ENCODE assay signal across 8 cellular contexts in the genomic region with DNA sequence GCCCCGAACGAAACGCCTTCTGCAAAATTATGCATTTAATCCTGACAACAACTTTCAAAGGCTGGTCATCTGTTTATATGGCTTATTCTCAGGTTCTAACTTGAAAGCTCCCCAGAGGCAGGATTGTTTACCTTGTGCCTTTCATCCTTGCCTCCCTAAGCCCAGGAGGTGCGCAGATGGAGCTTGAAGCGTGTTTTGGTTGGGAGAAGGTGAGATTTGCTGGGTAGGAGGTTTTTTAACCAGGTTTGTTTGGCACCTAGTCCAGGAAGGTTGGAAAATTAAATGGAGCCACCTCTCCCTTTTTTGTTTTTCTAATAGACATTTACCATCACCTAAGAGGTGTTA. TPM values are rescaled to one million over a fixed set of nuclear protein-coding genes. Genes with fewer than 3 reads are reported as not detected.
DNase-seq lines count a peak whose midpoint lies in the region; ATAC-seq and TF ChIP-seq lines count a peak whose summit lies in the region.

No MANE protein-coding gene starts in this region.

- POLR2A ChIA-PET in activated CD4-positive, alpha-beta T cell treated with anti-CD3 and anti-CD28 coated beads, Interleukin-2, amount 10 ng/mL, durations not matched to agents 7 days and 5 days (lab: Charles Lee), result no interaction called here

- no peak for TF ChIP-seq CTCF in kidney epithelial cell (IDR thresholded peaks at IDR 0.05; ENCODE audit: insufficient read depth, low read length, poor library complexity, severe bottlenecking)
- no peak for TF ChIP-seq CTCF in thyroid gland (IDR thresholded peaks at IDR 0.05)
- no peak for TF ChIP-seq CTCF in GM10266 (IDR thresholded peaks at IDR 0.05; ENCODE audit: control insufficient read depth, insufficient read depth, low read depth, missing control alignments)

- no peaks in the 10 kb centered on the region for H3K27me3 Mint-ChIP-seq in activated CD4-positive, alpha-beta T cell treated with anti-CD3 and anti-CD28 coated beads, Interleukin-2, amount 10 ng/mL, durations not matched to agents 7 days and 5 days

- H3K9me3 Mint-ChIP-seq in activated CD4-positive, alpha-beta T cell treated with anti-CD3 and anti-CD28 coated beads, Interleukin-2, amount 10 ng/mL, durations not matched to agents 7 days and 5 days, result no peaks in the 10 kb centered on the region
- H3K9me3 Mint-ChIP-seq in activated naive CD4-positive, alpha-beta T cell treated with anti-CD3 and anti-CD28 coated beads, Interleukin-2, amount 50 U/mL, for 72 hours, result no peaks in the 10 kb centered on the region

- peaks cover 44% of the 10 kb centered on the region for H3K4me1 Mint-ChIP-seq in activated CD4-positive, alpha-beta T cell treated with anti-CD3 and anti-CD28 coated beads, Interleukin-2, amount 10 ng/mL, durations not matched to agents 7 days and 5 days

- H3K4me3 ChIP-seq in kidney epithelial cell (ENCODE audit: low read depth, low read length) (peak overlapping the region; percentile 65), thyroid gland (replicated peaks in 1 of 3) (peak overlapping the region; percentile 52 to 76 (median 68))

- no peak for DNase-seq in activated CD4-positive, alpha-beta T cell treated with anti-CD3 and anti-CD28 coated beads, Interleukin-2, amount 10 ng/mL, durations not matched to agents 7 days and 5 days
- DNase-seq in activated CD4-positive, alpha-beta T cell treated with anti-CD3 and anti-CD28 coated beads, Interleukin-2, amount 50 U/mL, for 48 hours, result no peak
- DNase-seq in activated naive CD4-positive, alpha-beta T cell treated with anti-CD3 and anti-CD28 coated beads, Interleukin-2, amount 50 U/mL, for 72 hours (ENCODE audit: low spot score in 2 of 2), result no peak
- DNase-seq in kidney epithelial cell (ENCODE audit: low read depth), result no peak
- no peak for DNase-seq in thyroid gland
- DNase-seq in GM10266 (ENCODE audit: extremely low spot score), result no peak
- DNase-seq in GOT3 (lab: John Stamatoyannopoulos, UW), result no peak

- H3K27ac ChIP-seq in thyroid gland, result peak overlapping the region in 2 of 3 donors; percentile 59 to 69

- H3K9me3 ChIP-seq in thyroid gland, result no peaks in the 10 kb centered on the region

- intact Hi-C loops in thyroid gland (cut with DNase I), result loop anchor here (10.0 kb wide), 1 partner anchor 240 kb away; no protein-coding TSS in a partner anchor

- TF ChIP-seq POLR2A in thyroid gland (IDR thresholded peaks at IDR 0.05), result no peak

- H3K27ac Mint-ChIP-seq in activated CD4-positive, alpha-beta T cell treated with anti-CD3 and anti-CD28 coated beads, Interleukin-2, amount 10 ng/mL, durations not matched to agents 7 days and 5 days, result peak overlapping the region; percentile 99
- H3K27ac Mint-ChIP-seq in activated naive CD4-positive, alpha-beta T cell treated with anti-CD3 and anti-CD28 coated beads, Interleukin-2, amount 50 U/mL, for 72 hours, result peak overlapping the region; percentile 96

- H3K36me3 ChIP-seq in kidney epithelial cell (ENCODE audit: control insufficient read depth, insufficient read depth, low read length), result no peaks in the 10 kb centered on the region
- no peaks in the 10 kb centered on the region for H3K36me3 ChIP-seq in thyroid gland

- H3K4me1 ChIP-seq in thyroid gland, result peaks cover 13 to 16% of the 10 kb centered on the region in 2 donors

- 0 to 2% methylated on average over 5 of the region's 5 CpGs for WGBS in thyroid gland, 2 donors

- H3K36me3 Mint-ChIP-seq in activated CD4-positive, alpha-beta T cell treated with anti-CD3 and anti-CD28 coated beads, Interleukin-2, amount 10 ng/mL, durations not matched to agents 7 days and 5 days (ENCODE audit: low read depth), result no peaks in the 10 kb centered on the region
- peaks cover 8 to 10% of the 10 kb centered on the region in 2 donors for H3K36me3 Mint-ChIP-seq in activated naive CD4-positive, alpha-beta T cell treated with anti-CD3 and anti-CD28 coated beads, Interleukin-2, amount 50 U/mL, for 72 hours

- H3K27me3 ChIP-seq in kidney epithelial cell (ENCODE audit: control insufficient read depth, insufficient read depth, low read length) (no peaks in the 10 kb centered on the region), thyroid gland (no peaks in the 10 kb centered on the region)

- no peak for ATAC-seq in activated naive CD4-positive, alpha-beta T cell treated with anti-CD3 and anti-CD28 coated beads, Interleukin-2, amount 50 U/mL, for 72 hours
- ATAC-seq in HG03025 (IDR thresholded peaks at IDR 0.05; ENCODE audit: low FRiP score, unreplicated experiment), result no peak

- CTCF ChIA-PET in activated CD4-positive, alpha-beta T cell treated with anti-CD3 and anti-CD28 coated beads, Interleukin-2, amount 10 ng/mL, durations not matched to agents 7 days and 5 days (lab: Charles Lee), result interaction anchor here (1.4 kb wide), 1 partner anchor 24 kb away, joined by 3 read pairs; no protein-coding TSS in a partner anchor

- H3K4me3 Mint-ChIP-seq in activated CD4-positive, alpha-beta T cell treated with anti-CD3 and anti-CD28 coated beads, Interleukin-2, amount 10 ng/mL, durations not matched to agents 7 days and 5 days, result peak overlapping the region; percentile 83

RNA-seq across cellular contexts. Expression of a gene that starts 0.7 kb away (rescaled TPM):
- 10 to 100 TPM; 10.4 to 11.5 TPM for total RNA-seq in activated CD4-positive, alpha-beta T cell treated with anti-CD3 and anti-CD28 coated beads, Interleukin-2, amount 10 ng/mL, durations not matched to agents 7 days and 5 days
- total RNA-seq in activated naive CD4-positive, alpha-beta T cell treated with anti-CD3 and anti-CD28 coated beads, Interleukin-2, amount 50 U/mL, for 72 hours, result 10 to 100 TPM in 1 of 2 donors, 1 to 10 TPM in 1; 6.6 to 14.2 TPM
- total RNA-seq in kidney epithelial cell (8.4 and 11.4 TPM in 2 replicates), thyroid gland (10 to 100 TPM; 14.9 to 25.8 (median 21.4) TPM)
